10 cellular contexts compared by ENCODE assay signal in genomic region chr16:30350134-30350871, GRCh38. TPM values are rescaled to one million over a fixed set of nuclear protein-coding genes. Genes with fewer than 3 reads are reported as not detected.
A peak's percentile ranks its signal among the peaks of the same experiment; 100 is the strongest.
DNase-seq lines count a peak whose midpoint lies in the region; ATAC-seq and TF ChIP-seq lines count a peak whose summit lies in the region.
"Had no signal": no experiment of that assay in that cellular context is flagged by ENCODE, and none has a peak within 500 bp of the region (broad histone marks: within the 10 kb centered on the region; RNA-seq: fewer than 3 reads in every experiment).

No MANE protein-coding gene starts in this region.

- H3K4me3 Mint-ChIP-seq in memory B cell, result peak overlapping the region; percentile 6

- no peak for TF ChIP-seq POLR2A in sigmoid colon (IDR thresholded peaks at IDR 0.05)

- H3K27me3 ChIP-seq in mammary epithelial cell (ENCODE audit: insufficient read depth, low read length) (no peaks in the 10 kb centered on the region), sigmoid colon (no peaks in the 10 kb centered on the region)

- no peak overlapping the region for H3K9ac ChIP-seq in mammary epithelial cell (ENCODE audit: insufficient read depth, low read length)

- peaks cover 30% of the 10 kb centered on the region for H3K79me2 ChIP-seq in mammary epithelial cell (ENCODE audit: insufficient read depth, low read length)

- TF ChIP-seq CTCF in GM12864 (IDR thresholded peaks at IDR 0.05; ENCODE audit: low read depth, low read length, missing control alignments) (no peak), mammary epithelial cell (conservative IDR thresholded peaks at IDR 0.05 in 1 of 2, IDR thresholded peaks at IDR 0.05 in 1 of 2; ENCODE audit: extremely low read depth in 1 of 2, insufficient read depth in 1 of 2, low read depth in 1 of 2, low read length in 2 of 2) (no peak), sigmoid colon (IDR thresholded peaks at IDR 0.05) (no peak)

- CTCF ChIA-PET in mammary epithelial cell (lab: Charles Lee; ENCODE audit: low non-redundant PET), result no interaction called here

- no peak overlapping the region for H2AFZ ChIP-seq in mammary epithelial cell (ENCODE audit: low read depth, low read length)

- no peak overlapping the region for H3K27ac ChIP-seq in mammary epithelial cell (ENCODE audit: insufficient read depth, low read depth, low read length)
- H3K27ac ChIP-seq in sigmoid colon, result peak overlapping the region in 1 of 4 donors; percentile 99

- no peaks in the 10 kb centered on the region for H3K27me3 Mint-ChIP-seq in memory B cell

- peaks cover 18% of the 10 kb centered on the region for H3K36me3 Mint-ChIP-seq in memory B cell

- H3K4me3 ChIP-seq in GM12864 (ENCODE audit: low read depth, low read length) (no peak overlapping the region), mammary epithelial cell (replicated peaks in 1 of 3; ENCODE audit: insufficient read depth in 1 of 3, low read depth in 2 of 3, low read length in 3 of 3) (no peak overlapping the region), sigmoid colon (no peak overlapping the region)

- peaks cover 35% of the 10 kb centered on the region for H3K4me1 Mint-ChIP-seq in memory B cell

- H3K4me1 ChIP-seq in mammary epithelial cell (ENCODE audit: insufficient read depth, low read length) (peaks cover 7% of the 10 kb centered on the region), sigmoid colon (peaks cover 0 to 39% (median 36%) of the 10 kb centered on the region in 4 donors)

- H3K36me3 ChIP-seq in mammary epithelial cell (ENCODE audit: insufficient read depth, low read length) (peaks cover 11% of the 10 kb centered on the region), sigmoid colon (peaks cover 0 to 40% (median 14%) of the 10 kb centered on the region in 4 donors)

- intact Hi-C loops in mammary epithelial cell (cut with micrococcal nuclease), result no loop called here
- intact Hi-C loops in sigmoid colon (cut with DNase I), result no loop called here

- in situ Hi-C loops in mammary epithelial cell (cut with MboI; ENCODE audit: low sequenced_read_pairs in 2 of 2), result no loop called here

- H3K9me3 ChIP-seq in mammary epithelial cell (replicated peaks; ENCODE audit: insufficient read depth, low read length), result no peaks in the 10 kb centered on the region
- no peaks in the 10 kb centered on the region for H3K9me3 ChIP-seq in sigmoid colon

- no peaks in the 10 kb centered on the region for H4K20me1 ChIP-seq in mammary epithelial cell (ENCODE audit: insufficient read depth, low read length)

- H3K9me3 Mint-ChIP-seq in memory B cell, result no peaks in the 10 kb centered on the region

- 93% methylated on average over 3 of the region's 3 CpGs for WGBS in mammary epithelial cell (ENCODE audit: low coverage, missing lambda C conversion rate)
- 70 to 72% methylated on average over 3 of the region's 3 CpGs for WGBS in sigmoid colon, 2 donors

- no TSS peak for BruUV-seq in mammary epithelial cell (replicated peaks; lab: Mats Ljungman, UMichigan)

- no peak for TF ChIP-seq EP300 in sigmoid colon (IDR thresholded peaks at IDR 0.05)

- DNase-seq in GM12864 (ENCODE audit: low read depth), result peak; percentile 82
- DNase-seq in NOMO-1 treated with DMSO at 0.1 percent for 48 hours (lab: John Stamatoyannopoulos, UW; ENCODE audit: unreplicated experiment), result peak; percentile 72
- DNase-seq in memory B cell (ENCODE audit: low spot score in 2 of 2), result no peak
- DNase-seq in T-helper 9 cell, result no peak
- DNase-seq in mammary epithelial cell, result no peak
- DNase-seq in sigmoid colon, result no peak
- no peak for DNase-seq in pons (ENCODE audit: low spot score)
- DNase-seq: effector CD8-positive, alpha-beta T cell had no signal

- no peak overlapping the region for H3K4me2 ChIP-seq in mammary epithelial cell (ENCODE audit: insufficient read depth, low read depth, low read length)

- dilution Hi-C loops in mammary epithelial cell (cut with HindIII; ENCODE audit: low sequenced_read_pairs), result loop anchor here (25.0 kb wide), 1 partner anchor 388 kb away; the partner anchor contains the start of genes TAOK2 and TMEM219

- peak; percentile 44 for ATAC-seq in GM21423 (IDR thresholded peaks at IDR 0.05; ENCODE audit: unreplicated experiment)
- ATAC-seq in memory B cell (ENCODE audit: low read depth), result peak; percentile 15

- H3K27ac Mint-ChIP-seq in memory B cell, result peak overlapping the region; percentile 64

RNA-seq across cellular contexts. Expression of gene CD2BP2, which starts 4.8 kb away (rescaled TPM):
- total RNA-seq in mammary epithelial cell, result 10 to 100 TPM; 38.3 to 55.2 TPM
- polyA plus RNA-seq in mammary epithelial cell, result 30.8 TPM
- polyA minus RNA-seq in mammary epithelial cell, result 18.2 TPM
- total RNA-seq in sigmoid colon, result 10 to 100 TPM; 29.9 to 57.3 (median 43.0) TPM
- polyA plus RNA-seq in sigmoid colon, result 10 to 100 TPM; 45.0 to 51.8 (median 48.0) TPM

RNA-seq across cellular contexts. Expression of gene TBC1D10B, which starts 20.0 kb away (rescaled TPM):
- total RNA-seq in mammary epithelial cell (10 to 100 TPM; 27.3 to 45.5 TPM), sigmoid colon (10 to 100 TPM; 14.5 to 25.2 (median 19.2) TPM)
- polyA plus RNA-seq in mammary epithelial cell (26.3 TPM), sigmoid colon (10 to 100 TPM; 24.6 to 38.3 (median 25.0) TPM)
- polyA minus RNA-seq in mammary epithelial cell, result 49.4 TPM

RNA-seq across cellular contexts. Expression of gene MYL11, which starts 24.3 kb away (rescaled TPM):
- total RNA-seq in mammary epithelial cell, result not detected
- 0.29 TPM for polyA plus RNA-seq in mammary epithelial cell
- polyA minus RNA-seq in mammary epithelial cell, result not detected
- total RNA-seq in sigmoid colon, result not detected
- polyA plus RNA-seq in sigmoid colon, result not detected
- total RNA-seq: lung microvascular endothelial cell had no signal

RNA-seq across cellular contexts. Expression of gene SEPTIN1, which starts 32.1 kb away (rescaled TPM):
- total RNA-seq in mammary epithelial cell, result 1 to 10 TPM in 1 of 2 donors, not detected in 1; 2.0 TPM
- 0.03 TPM for polyA plus RNA-seq in mammary epithelial cell
- not detected for polyA minus RNA-seq in mammary epithelial cell
- total RNA-seq in sigmoid colon, result 1 to 10 TPM in 3 of 4 donors, under 1 TPM in 1; 0.82 to 5.8 (median 1.9) TPM
- polyA plus RNA-seq in sigmoid colon, result 10 to 100 TPM in 1 of 3 donors, 1 to 10 TPM in 2; 1.2 to 46.6 (median 2.4) TPM

RNA-seq across cellular contexts. Expression of gene ZNF48, which starts 44.9 kb away (rescaled TPM):
- total RNA-seq in mammary epithelial cell (10 to 100 TPM in 1 of 2 donors, 1 to 10 TPM in 1; 8.8 to 17.7 TPM), sigmoid colon (10 to 100 TPM in 3 of 4 donors, 1 to 10 TPM in 1; 8.1 to 12.8 (median 11.4) TPM)
- polyA plus RNA-seq in mammary epithelial cell (4.7 TPM), sigmoid colon (1 to 10 TPM; 2.4 to 5.9 (median 2.8) TPM)
- polyA minus RNA-seq in mammary epithelial cell, result 17.0 TPM

Comparison
In these comparisons a context has a peak if more than half of its experiments do, and no peak if none do; other contexts are left out.
1. DNase-seq: peak in GM12864 (single experiment) and NOMO-1 treated with DMSO at 0.1 percent for 48 hours (single experiment); none in memory B cell (0 of 2), T-helper 9 cell (single experiment), mammary epithelial cell (single experiment), sigmoid colon (single experiment) and pons (single experiment).